ENCODE assay signal across 9 cellular contexts in genomic region chr3:185151959-185152432, GRCh38. TPM values are rescaled to one million over a fixed set of nuclear protein-coding genes. Genes with fewer than 3 reads are reported as not detected.
DNase-seq lines count a peak whose midpoint lies in the region; ATAC-seq, FAIRE-seq and TF ChIP-seq lines count a peak whose summit lies in the region.
"Had no signal": no experiment of that assay in that cellular context is flagged by ENCODE, and none has a peak within 500 bp of the region (broad histone marks: within the 10 kb centered on the region; RNA-seq: fewer than 3 reads in every experiment).

No MANE protein-coding gene starts in this region.

- no peak for TF ChIP-seq RAD21 in A549 (conservative IDR thresholded peaks at IDR 0.05 in 1 of 2, IDR thresholded peaks at IDR 0.05 in 1 of 2)

- TF ChIP-seq POLR2A in A549 (IDR thresholded peaks at IDR 0.05; ENCODE audit: low read length), result no peak

- TF ChIP-seq CTCF in A549 (IDR thresholded peaks at IDR 0.05) (no peak), HL-60 (IDR thresholded peaks at IDR 0.05; ENCODE audit: insufficient read depth, low read length) (no peak), dorsolateral prefrontal cortex (IDR thresholded peaks at IDR 0.05 in 54 of 56, conservative IDR thresholded peaks at IDR 0.05 in 2 of 56; ENCODE audit: low read depth in 1 of 56, partially characterized antibody in 56 of 56) (no peak)

- no peaks in the 10 kb centered on the region for H3K36me3 Mint-ChIP-seq in naive thymus-derived CD4-positive, alpha-beta T cell

- 22% methylated on average over 12 of the region's 12 CpGs for WGBS in A549 (ENCODE audit: missing lambda C conversion rate)

- CTCF ChIA-PET in A549 (lab: Yijun Ruan, JAX), result interaction anchor here (1.2 to 1.6 kb wide), 2 partner anchors 11 to 19 kb away, joined by 3 read pairs; no protein-coding TSS in a partner anchor
- CTCF ChIA-PET in naive thymus-derived CD4-positive, alpha-beta T cell (lab: Charles Lee), result no interaction called here

- H3K9me3 ChIP-seq in A549, result no peaks in the 10 kb centered on the region
- no peaks in the 10 kb centered on the region for H3K9me3 ChIP-seq in naive thymus-derived CD4-positive, alpha-beta T cell (ENCODE audit: control insufficient read depth in 2 of 3, low read length in 3 of 3)

- peaks cover 43% of the 10 kb centered on the region for H3K27me3 ChIP-seq in HL-60 (ENCODE audit: insufficient read depth, poor library complexity, severe bottlenecking)
- H3K27me3 ChIP-seq in dorsolateral prefrontal cortex, result peaks cover 0 to 35% (median 0%) of the 10 kb centered on the region in 45 donors
- H3K27me3 ChIP-seq in naive thymus-derived CD4-positive, alpha-beta T cell (ENCODE audit: control insufficient read depth in 2 of 2, insufficient read depth in 2 of 2, low read length in 2 of 2), result peaks cover 3 to 19% of the 10 kb centered on the region in 2 donors

- H3K36me3 ChIP-seq in naive thymus-derived CD4-positive, alpha-beta T cell (ENCODE audit: control insufficient read depth in 2 of 3, insufficient read depth in 3 of 3, low read length in 3 of 3), result no peaks in the 10 kb centered on the region

- H3K4me3 ChIP-seq in A549 (peak overlapping the region; percentile 54), HL-60 (replicated peaks; ENCODE audit: insufficient read depth, low read length) (peak overlapping the region; percentile 43), dorsolateral prefrontal cortex (peak overlapping the region; percentile 48 to 84 (median 70))
- H3K4me3 ChIP-seq in naive thymus-derived CD4-positive, alpha-beta T cell (ENCODE audit: low read length), result no peak overlapping the region

- peaks cover 29 to 40% (median 37%) of the 10 kb centered on the region in 5 donors for H3K27me3 Mint-ChIP-seq in naive thymus-derived CD4-positive, alpha-beta T cell

- intact Hi-C loops in dorsolateral prefrontal cortex (cut with DNase I), result no loop called here
- intact Hi-C loops in naive thymus-derived CD4-positive, alpha-beta T cell (cut with micrococcal nuclease), result loop anchor here in 1 of 2 donors (10.0 kb wide), 1 partner anchor 337 kb away; the partner anchor contains the start of gene VPS8

- peaks cover 10% of the 10 kb centered on the region; the same call in 1 of the 3 replicates for H3K4me1 ChIP-seq in A549
- peaks cover 0 to 4% of the 10 kb centered on the region in 2 donors for H3K4me1 ChIP-seq in naive thymus-derived CD4-positive, alpha-beta T cell (ENCODE audit: control insufficient read depth in 2 of 2, insufficient read depth in 2 of 2, low read length in 2 of 2)

- ATAC-seq in A549, result no peak
- ATAC-seq in naive thymus-derived CD4-positive, alpha-beta T cell, result no peak
- no peak for ATAC-seq in GM21526 (IDR thresholded peaks at IDR 0.05; ENCODE audit: low FRiP score, unreplicated experiment)

- no peak for TF ChIP-seq EP300 in A549 (IDR thresholded peaks at IDR 0.05)

- H3K4me3 Mint-ChIP-seq in naive thymus-derived CD4-positive, alpha-beta T cell, result peak overlapping the region in 8 of 10 donors; percentile 49 to 82 (median 68)

- H3K27ac ChIP-seq in A549 (no peak overlapping the region), HL-60 (replicated peaks) (no peak overlapping the region), dorsolateral prefrontal cortex (peak overlapping the region in 56 of 59 donors; percentile 1 to 95 (median 86))
- H3K27ac ChIP-seq in naive thymus-derived CD4-positive, alpha-beta T cell (ENCODE audit: low read depth, low read length), result no peak overlapping the region

- DNase-seq in A549 (ENCODE audit: low read depth in 1 of 2, low spot score in 1 of 2) (no peak), HL-60 (ENCODE audit: low read depth in 1 of 2, low spot score in 1 of 2) (no peak), dorsolateral prefrontal cortex (peak in 5 of 10 donors; percentile 20 to 50 (median 42)), NCI-H345 (lab: John Stamatoyannopoulos, UW) (no peak), cortex of kidney (lab: John Stamatoyannopoulos, UW) (no peak), dermis blood vessel endothelial cell (no peak)
- DNase-seq in naive thymus-derived CD4-positive, alpha-beta T cell, result no peak
- DNase-seq: effector CD4-positive, alpha-beta T cell had no signal

- H3K27ac Mint-ChIP-seq in naive thymus-derived CD4-positive, alpha-beta T cell, result no peak overlapping the region

- POLR2A ChIA-PET in A549 (lab: Yijun Ruan, JAX), result no interaction called here
- POLR2A ChIA-PET in naive thymus-derived CD4-positive, alpha-beta T cell (lab: Charles Lee), result no interaction called here

- H3K4me1 Mint-ChIP-seq in naive thymus-derived CD4-positive, alpha-beta T cell, result peaks cover 0 to 6% (median 0%) of the 10 kb centered on the region in 7 donors

- FAIRE-seq in A549 (lab: Jason Lieb, UNC), result no peak

- H3K4me2 ChIP-seq in A549, result peak overlapping the region; percentile 97

- peaks cover 0 to 3% (median 0%) of the 10 kb centered on the region in 11 donors for H3K9me3 Mint-ChIP-seq in naive thymus-derived CD4-positive, alpha-beta T cell

TF ChIP-seq in A549, 52 proteins besides CTCF, POLR2A, EP300 and RAD21 (continues in another document):
- TF ChIP-seq HOXB13 (CRISPR knock-in tag; IDR thresholded peaks at IDR 0.05; ENCODE audit: low read depth) (no peak), RARB (CRISPR knock-in tag; IDR thresholded peaks at IDR 0.05) (no peak), ZC3H11A (IDR thresholded peaks at IDR 0.05) (no peak), NPAS2 (CRISPR knock-in tag; IDR thresholded peaks at IDR 0.05; ENCODE audit: borderline replicate concordance) (no peak), BCL3 (IDR thresholded peaks at IDR 0.05) (no peak), KDM5A (IDR thresholded peaks at IDR 0.05) (no peak), MYC (IDR thresholded peaks at IDR 0.05; ENCODE audit: borderline replicate concordance, low read length) (no peak), CEBPB (IDR thresholded peaks at IDR 0.05) (no peak), ELK1 (IDR thresholded peaks at IDR 0.05; ENCODE audit: low read depth, low read length) (no peak), FOSB (CRISPR knock-in tag; IDR thresholded peaks at IDR 0.05) (no peak), ZNF302 (CRISPR knock-in tag; IDR thresholded peaks at IDR 0.05) (no peak), HMGXB4 (CRISPR knock-in tag; IDR thresholded peaks at IDR 0.05; ENCODE audit: borderline replicate concordance) (no peak), CBX8 (IDR thresholded peaks at IDR 0.05) (no peak; the same call in 1 of the 2 replicates), BHLHE40 (IDR thresholded peaks at IDR 0.05; ENCODE audit: low read depth, low read length) (no peak), RFX5 (IDR thresholded peaks at IDR 0.05) (no peak), USF2 (IDR thresholded peaks at IDR 0.05) (no peak), POLR2AphosphoS2 (conservative IDR thresholded peaks at IDR 0.05; ENCODE audit: low read length) (no peak), HOXA7 (CRISPR knock-in tag; IDR thresholded peaks at IDR 0.05) (no peak), CBX2 (IDR thresholded peaks at IDR 0.05; ENCODE audit: borderline replicate concordance, low read depth) (no peak)

RNA-seq across cellular contexts. Expression of gene C3orf70, which starts 0.9 kb away (rescaled TPM):
- polyA plus RNA-seq in A549 (2011; rRNA removed), result 0.01 TPM in 1 of 2 replicates, not detected in the other
- not detected in 2 replicates for polyA plus RNA-seq in A549 (2012; cell fraction: cytosol; rRNA removed)
- not detected in 2 replicates for polyA plus RNA-seq in A549 (2012; cell fraction: nucleus; rRNA removed)
- polyA plus RNA-seq in A549 (2017; fragmentation: RNase III; extraction: RNeasy Plus Mini Kit Qiagen cat#74134 plus additional on column Dnase treatment), result not detected in 3 replicates
- polyA minus RNA-seq in A549 (2011; rRNA and poly(A)+ RNA removed), result 0.04 TPM in 1 of 2 replicates, not detected in the other
- total RNA-seq in dorsolateral prefrontal cortex, result 10 to 100 TPM; 14.6 to 44.9 (median 25.7) TPM
- total RNA-seq in naive thymus-derived CD4-positive, alpha-beta T cell, result under 1 TPM in 1 of 5 experiments, not detected in 4; 0.05 TPM
- polyA plus RNA-seq in naive thymus-derived CD4-positive, alpha-beta T cell, result not detected
- total RNA-seq in dermis blood vessel endothelial cell, result 2.6 and 2.8 TPM in 2 replicates

Comparison
In these comparisons a context has a peak if more than half of its experiments do, and no peak if none do; other contexts are left out.
1. H3K27ac ChIP-seq: peak in dorsolateral prefrontal cortex (56 of 59); none in A549 (0 of 2), HL-60 (single experiment) and naive thymus-derived CD4-positive, alpha-beta T cell (single experiment).